In genomic region chr9:98315551-98316060, GRCh38 we compare ENCODE assay signal across 8 cellular contexts.
DNase-seq lines count a peak whose midpoint lies in the region; ATAC-seq and TF ChIP-seq lines count a peak whose summit lies in the region.

No MANE protein-coding gene starts in this region.

- no peaks in the 10 kb centered on the region for H3K9me3 Mint-ChIP-seq in activated CD8-positive, alpha-beta T cell treated with anti-CD3 and anti-CD28 coated beads for 36 hours

- H2BK15ac ChIP-seq in mesendoderm (replicated peaks; ENCODE audit: low read depth), result no peak overlapping the region

- peak overlapping the region; percentile 77 for H3K56ac ChIP-seq in mesendoderm (ENCODE audit: low read length)

- no peak overlapping the region for H4K5ac ChIP-seq in mesendoderm (ENCODE audit: low read length)

- CTCF ChIA-PET in activated CD8-positive, alpha-beta T cell treated with anti-CD3 and anti-CD28 coated beads for 36 hours (lab: Charles Lee), result interaction anchor here (0.7 to 6.0 kb wide), 23 partner anchors 8 to 672 kb away, joined by 3 to 41 read pairs (median 4); no protein-coding TSS in a partner anchor

- no peaks in the 10 kb centered on the region for H3K36me3 Mint-ChIP-seq in activated CD8-positive, alpha-beta T cell treated with anti-CD3 and anti-CD28 coated beads for 36 hours (ENCODE audit: low read depth)

- peak overlapping the region; percentile 52 for H2BK120ac ChIP-seq in mesendoderm (ENCODE audit: low read depth, low read length)

- no peak overlapping the region for H3K27ac Mint-ChIP-seq in activated CD8-positive, alpha-beta T cell treated with anti-CD3 and anti-CD28 coated beads for 36 hours

- no peak overlapping the region for H3K27ac ChIP-seq in effector memory CD4-positive, alpha-beta T cell (ENCODE audit: insufficient read depth, low read length, poor library complexity, severe bottlenecking)
- H3K27ac ChIP-seq in mesendoderm (ENCODE audit: low read depth, low read length), result peak overlapping the region; percentile 13

- H3K36me3 ChIP-seq in effector memory CD4-positive, alpha-beta T cell (ENCODE audit: control insufficient read depth, insufficient read depth, low read length), result no peaks in the 10 kb centered on the region
- H3K36me3 ChIP-seq in mesendoderm (ENCODE audit: control insufficient read depth, insufficient read depth, low read length), result no peaks in the 10 kb centered on the region

- H3K4me3 ChIP-seq in effector memory CD4-positive, alpha-beta T cell (ENCODE audit: insufficient read depth, low read depth, low read length, poor library complexity, severe bottlenecking), result no peak overlapping the region
- no peak overlapping the region for H3K4me3 ChIP-seq in mesendoderm (ENCODE audit: low read length)

- no peaks in the 10 kb centered on the region for H3K27me3 ChIP-seq in effector memory CD4-positive, alpha-beta T cell (replicated peaks; ENCODE audit: control insufficient read depth, insufficient read depth, low read length, poor library complexity, severe bottlenecking)
- H3K27me3 ChIP-seq in mesendoderm (ENCODE audit: insufficient read depth, low read length, poor library complexity), result no peaks in the 10 kb centered on the region

- H4K8ac ChIP-seq in mesendoderm (ENCODE audit: low read depth, low read length), result no peak overlapping the region

- DNase-seq in Ammon's horn (ENCODE audit: low spot score) (peak; percentile 83), HT1080 (ENCODE audit: low read depth) (peak; percentile 78), NOMO-1 (lab: John Stamatoyannopoulos, UW; ENCODE audit: unreplicated experiment in 2 of 2) (peak; percentile 73), mesendoderm (peak; percentile 96)
- DNase-seq in activated CD8-positive, alpha-beta T cell treated with anti-CD3 and anti-CD28 coated beads for 36 hours, result peak; percentile 92
- peak; percentile 40 to 58 (median 41) for DNase-seq in effector memory CD4-positive, alpha-beta T cell
- DNase-seq in stimulated activated CD8-positive, alpha-beta memory T cell treated with anti-CD3 and anti-CD28 coated beads, Interleukin-15, amount 100 ng/mL, for 48 hours (ENCODE audit: low read depth in 2 of 2), result peak; percentile 55

- H3K9ac ChIP-seq in mesendoderm (ENCODE audit: low read length), result peak overlapping the region; percentile 38

- whole genome bisulfite sequencing in mesendoderm (ENCODE audit: extremely low coverage, insufficient coverage, low lambda C conversion rate), result no CpG with 5 or more reads among the region's 9 CpGs

- H3K4me1 Mint-ChIP-seq in activated CD8-positive, alpha-beta T cell treated with anti-CD3 and anti-CD28 coated beads for 36 hours (ENCODE audit: low read depth), result no peaks in the 10 kb centered on the region

- no peak overlapping the region for H3K4me2 ChIP-seq in mesendoderm (ENCODE audit: low read length)

- peak overlapping the region; percentile 32 for H2BK5ac ChIP-seq in mesendoderm (ENCODE audit: low read length)

- peak overlapping the region; percentile 29 for H2AK5ac ChIP-seq in mesendoderm (ENCODE audit: low read length)

- POLR2A ChIA-PET in activated CD8-positive, alpha-beta T cell treated with anti-CD3 and anti-CD28 coated beads for 36 hours (lab: Charles Lee), result no interaction called here

- H3K4ac ChIP-seq in mesendoderm (ENCODE audit: low read depth, low read length), result peak overlapping the region; percentile 82

- H3K18ac ChIP-seq in mesendoderm (ENCODE audit: low read length), result peak overlapping the region; percentile 46

- no peaks in the 10 kb centered on the region for H3K79me2 ChIP-seq in mesendoderm (ENCODE audit: control insufficient read depth, insufficient read depth, low read length)

- peak; percentile 78 for TF ChIP-seq CTCF in activated CD8-positive, alpha-beta T cell treated with anti-CD3 and anti-CD28 coated beads for 36 hours (IDR thresholded peaks at IDR 0.05)

- no peak overlapping the region for H3K4me3 Mint-ChIP-seq in activated CD8-positive, alpha-beta T cell treated with anti-CD3 and anti-CD28 coated beads for 36 hours

- no peaks in the 10 kb centered on the region for H3K79me1 ChIP-seq in mesendoderm (ENCODE audit: low read length)

- H3K27me3 Mint-ChIP-seq in activated CD8-positive, alpha-beta T cell treated with anti-CD3 and anti-CD28 coated beads for 36 hours, result no peaks in the 10 kb centered on the region

- ATAC-seq in GM19372 (IDR thresholded peaks at IDR 0.05; ENCODE audit: low read depth, unreplicated experiment), result peak; percentile 60
- peak; percentile 98 for ATAC-seq in activated CD8-positive, alpha-beta T cell treated with anti-CD3 and anti-CD28 coated beads for 36 hours

- H3K4me1 ChIP-seq in effector memory CD4-positive, alpha-beta T cell (ENCODE audit: control insufficient read depth, insufficient read depth, low read length, poor library complexity, severe bottlenecking), result no peaks in the 10 kb centered on the region
- H3K4me1 ChIP-seq in mesendoderm (ENCODE audit: control insufficient read depth, low read depth, low read length), result peaks cover 26% of the 10 kb centered on the region

- intact Hi-C loops in activated CD8-positive, alpha-beta T cell treated with anti-CD3 and anti-CD28 coated beads for 36 hours (cut with micrococcal nuclease), result loop anchor here (5.0 kb wide), 1 partner anchor 462 kb away; no protein-coding TSS in a partner anchor

- no peaks in the 10 kb centered on the region for H3K9me3 ChIP-seq in effector memory CD4-positive, alpha-beta T cell (ENCODE audit: control insufficient read depth, low read length)

- no peak overlapping the region for H3K23ac ChIP-seq in mesendoderm (ENCODE audit: low read length)

Comparison
In these comparisons a context has a peak if more than half of its experiments do, and no peak if none do; other contexts are left out.
1. DNase-seq: peak in every context shown above with its lines; median percentile 96 in mesendoderm; 92 in activated CD8-positive, alpha-beta T cell treated with anti-CD3 and anti-CD28 coated beads for 36 hours; 83 in Ammon's horn; 78 in HT1080; 73 in NOMO-1; 55 in stimulated activated CD8-positive, alpha-beta memory T cell treated with anti-CD3 and anti-CD28 coated beads, Interleukin-15, amount 100 ng/mL, for 48 hours; 41 in effector memory CD4-positive, alpha-beta T cell.